Comparison of ENCODE assay signal across 23 cellular contexts in genomic region chr19:33497778-33498175, GRCh38.
"Had no signal": no experiment of that assay in that cellular context is flagged by ENCODE, and none has a peak within 500 bp of the region (broad histone marks: within the 10 kb centered on the region; RNA-seq: fewer than 3 reads in every experiment).

No MANE protein-coding gene starts in this region.

- H3K27ac ChIP-seq: colonic mucosa, esophagus muscularis mucosa, foreskin keratinocyte, gastroesophageal sphincter, heart right ventricle, pancreas, testis, tibial artery had no signal

- H3K27me3 ChIP-seq: colonic mucosa, esophagus muscularis mucosa, foreskin keratinocyte, gastroesophageal sphincter, heart right ventricle, pancreas, testis, tibial artery had no signal

- H3K4me1 ChIP-seq: colonic mucosa, esophagus muscularis mucosa, foreskin keratinocyte, gastroesophageal sphincter, heart right ventricle, pancreas, tibial artery had no signal

- FAIRE-seq: endothelial cell of umbilical vein, pancreas had no signal

- H3K36me3 ChIP-seq: colonic mucosa had no signal

- H3K9me3 ChIP-seq: colonic mucosa, esophagus muscularis mucosa, gastroesophageal sphincter, heart right ventricle, pancreas, testis, tibial artery had no signal

- ATAC-seq: foreskin keratinocyte; gastroesophageal sphincter; heart right ventricle; left ventricle myocardium superior; naive thymus-derived CD8-positive, alpha-beta T cell; pancreas; sciatic nerve; stimulated activated memory B cell treated with anti-CD40 and anti-IgM and Interleukin-4, amounts not matched to agents 10 μg/mL and 1 μg/mL and 100 μg/mL, for 72 hours; stimulated activated naive CD8-positive, alpha-beta T cell treated with anti-CD3 and anti-CD28 coated beads, Interleukin-15, Interleukin-2, amounts not matched to agents 100 U/mL and 50 U/mL, for 24 hours had no signal

- H3K4me3 ChIP-seq: colonic mucosa, esophagus muscularis mucosa, gastroesophageal sphincter, heart right ventricle, pancreas, testis, tibial artery had no signal

- DNase-seq: central memory CD4-positive, alpha-beta T cell; colonic mucosa; effector memory CD4-positive, alpha-beta T cell; foreskin keratinocyte; heart right ventricle; hippocampal formation; islet precursor cell; mammary epithelial cell; naive thymus-derived CD8-positive, alpha-beta T cell; nephron progenitor cell; occipital lobe; stimulated activated CD4-positive, alpha-beta T cell treated with anti-CD3 and anti-CD28 coated beads, Interleukin-4, amount 100 ng/mL, for 4 hours; stimulated activated naive CD8-positive, alpha-beta T cell treated with anti-CD3 and anti-CD28 coated beads, Interleukin-15, Interleukin-2, amounts not matched to agents 100 U/mL and 50 U/mL, for 24 hours; substantia nigra; testis; tibial artery had no signal
